In the genomic region with DNA sequence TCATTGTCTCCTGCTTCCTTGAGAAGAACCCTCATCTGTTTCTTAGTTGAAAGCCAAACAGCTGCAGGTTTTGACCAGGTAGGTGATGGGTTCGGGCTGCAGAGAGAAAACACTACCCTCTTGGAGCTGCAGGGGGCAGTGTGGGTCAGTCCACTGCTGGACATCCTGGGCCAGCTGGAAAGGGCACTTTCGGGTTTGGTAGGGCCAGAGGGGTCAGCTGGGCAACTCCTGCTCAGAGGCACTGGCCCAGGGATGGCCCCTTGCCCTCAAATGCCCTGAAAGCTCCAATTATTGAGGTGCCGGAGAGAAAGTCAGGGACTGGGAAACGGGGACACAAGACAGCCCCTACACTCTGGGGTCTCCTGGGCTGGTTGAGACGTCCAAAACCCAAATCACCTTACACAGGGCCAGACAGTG, we compare ENCODE assay signal across 8 cellular contexts.
DNase-seq lines count a peak whose midpoint lies in the region; ATAC-seq and TF ChIP-seq lines count a peak whose summit lies in the region.

No MANE protein-coding gene starts in this region.

- no peaks in the 10 kb centered on the region for H3K9me3 Mint-ChIP-seq in activated naive CD8-positive, alpha-beta T cell (ENCODE audit: low read depth)

- ATAC-seq in HG02588 (IDR thresholded peaks at IDR 0.05; ENCODE audit: unreplicated experiment) (peak; percentile 62), RWPE2 (ENCODE audit: low read depth) (0 out of 3 replicates have a peak, but pooled peaks have one; percentile 28)

- peaks cover 6% of the 10 kb centered on the region for H3K4me1 ChIP-seq in RWPE2 (ENCODE audit: insufficient read depth, poor library complexity, severe bottlenecking)
- H3K4me1 ChIP-seq in hepatocyte (ENCODE audit: insufficient read depth) = no peaks in the 10 kb centered on the region

- H2AFZ ChIP-seq in hepatocyte = no peak overlapping the region

- no peaks in the 10 kb centered on the region for H3K27me3 ChIP-seq in RWPE2 (ENCODE audit: insufficient read depth, poor library complexity, severe bottlenecking)
- no peaks in the 10 kb centered on the region for H3K27me3 ChIP-seq in hepatocyte

- H3K4me1 Mint-ChIP-seq in activated naive CD8-positive, alpha-beta T cell (ENCODE audit: low read depth) = peaks cover 7% of the 10 kb centered on the region

- no peak overlapping the region for H3K4me3 ChIP-seq in RWPE2 (ENCODE audit: severe bottlenecking)
- no peak overlapping the region for H3K4me3 ChIP-seq in hepatocyte

- DNase-seq in DMS53 treated with DMSO at 0.1 percent for 48 hours (lab: John Stamatoyannopoulos, UW; ENCODE audit: unreplicated experiment) (peak; percentile 7), RWPE2 (ENCODE audit: low spot score) (peak; percentile 31), hepatocyte (ENCODE audit: low spot score) (no peak), pons (ENCODE audit: low spot score) (no peak), SK-N-DZ (ENCODE audit: low spot score) (no peak)
- DNase-seq in stimulated activated CD4-positive, alpha-beta T cell treated with anti-CD3 and anti-CD28 coated beads, Interleukin-1b, Interleukin-23, amount 100 ng/mL, for 4 hours (ENCODE audit: low read depth in 2 of 2) = peak; percentile 58

- no peaks in the 10 kb centered on the region for H4K20me1 ChIP-seq in hepatocyte (ENCODE audit: insufficient read depth, poor library complexity, severe bottlenecking)

- H3K27me3 Mint-ChIP-seq in activated naive CD8-positive, alpha-beta T cell = no peaks in the 10 kb centered on the region

- H3K79me2 ChIP-seq in hepatocyte = no peaks in the 10 kb centered on the region

- TF ChIP-seq CTCF in RWPE2 (IDR thresholded peaks at IDR 0.05; ENCODE audit: poor library complexity, severe bottlenecking) (peak; percentile 67), hepatocyte (IDR thresholded peaks at IDR 0.05; ENCODE audit: poor library complexity) (peak; percentile 45)

- H3K27ac Mint-ChIP-seq in activated naive CD8-positive, alpha-beta T cell = peak overlapping the region; percentile 34

- no peaks in the 10 kb centered on the region for H3K36me3 Mint-ChIP-seq in activated naive CD8-positive, alpha-beta T cell

- no peaks in the 10 kb centered on the region for H3K9me2 ChIP-seq in hepatocyte (replicated peaks; ENCODE audit: insufficient read depth)

- H3K36me3 ChIP-seq in RWPE2 (ENCODE audit: low read depth) = no peaks in the 10 kb centered on the region
- H3K36me3 ChIP-seq in hepatocyte (replicated peaks; ENCODE audit: insufficient read depth, low read depth) = no peaks in the 10 kb centered on the region

- H3K9me3 ChIP-seq in RWPE2 (ENCODE audit: severe bottlenecking) (no peaks in the 10 kb centered on the region), hepatocyte (ENCODE audit: low read depth) (no peaks in the 10 kb centered on the region)

- no peak overlapping the region for H3K4me2 ChIP-seq in hepatocyte

- 70% methylated on average over 5 of the region's 5 CpGs for WGBS in hepatocyte (ENCODE audit: low lambda C conversion rate, missing lambda C conversion rate)

- H3K27ac ChIP-seq in RWPE2 (ENCODE audit: poor library complexity, severe bottlenecking) = no peak overlapping the region
- H3K27ac ChIP-seq in hepatocyte = no peak overlapping the region

- no peak overlapping the region for H3K4me3 Mint-ChIP-seq in activated naive CD8-positive, alpha-beta T cell

Comparison
In these comparisons a context has a peak if more than half of its experiments do, and no peak if none do; other contexts are left out.
1. DNase-seq: peak in DMS53 treated with DMSO at 0.1 percent for 48 hours (single experiment), RWPE2 (single experiment) and stimulated activated CD4-positive, alpha-beta T cell treated with anti-CD3 and anti-CD28 coated beads, Interleukin-1b, Interleukin-23, amount 100 ng/mL, for 4 hours (2 of 2); none in hepatocyte (single experiment), pons (single experiment) and SK-N-DZ (single experiment).